Comparison of ENCODE assay signal across 20 cellular contexts in the genomic region with DNA sequence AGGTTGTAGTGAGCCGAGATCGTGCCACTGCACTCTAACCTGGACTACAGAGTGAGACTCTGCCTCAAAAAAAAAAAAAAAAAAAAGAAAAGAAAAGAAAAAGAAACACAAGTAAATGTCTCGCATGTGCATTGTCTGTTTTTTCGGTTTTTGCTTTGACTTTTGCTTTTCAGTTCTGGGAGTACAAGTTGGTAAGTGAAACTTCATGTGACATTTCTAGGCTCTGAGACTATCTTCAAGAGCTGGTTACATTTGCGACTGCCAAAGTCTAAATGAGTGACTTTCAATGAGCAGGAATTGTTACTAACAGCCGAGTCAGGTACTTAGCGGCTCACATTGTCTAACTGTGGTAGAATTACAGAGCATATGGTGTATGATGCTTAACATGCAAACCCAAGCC.
A peak's percentile ranks its signal among the peaks of the same experiment; 100 is the strongest.
DNase-seq lines count a peak whose midpoint lies in the region; ATAC-seq and TF ChIP-seq lines count a peak whose summit lies in the region.
"Had no signal": no experiment of that assay in that cellular context is flagged by ENCODE, and none has a peak within 500 bp of the region (broad histone marks: within the 10 kb centered on the region; RNA-seq: fewer than 3 reads in every experiment).

No MANE protein-coding gene starts in this region.

- H3K4me1 ChIP-seq in ascending aorta (peaks cover 0 to 19% of the 10 kb centered on the region in 2 donors), trophoblast cell (ENCODE audit: control insufficient read depth in 1 of 2, insufficient read depth in 2 of 2, low read length in 2 of 2) (peaks cover 6 to 7% of the 10 kb centered on the region in 2 experiments)
- H3K4me1 ChIP-seq: A549, prostate gland had no signal

- no peak overlapping the region for H4K91ac ChIP-seq in trophoblast cell (ENCODE audit: low read depth, low read length)

- no peak overlapping the region for H2AFZ ChIP-seq in trophoblast cell (ENCODE audit: insufficient read depth, low read length, poor library complexity)

- no peak overlapping the region for H4K12ac ChIP-seq in trophoblast cell (ENCODE audit: low read depth, low read length)

- intact Hi-C loops in ascending aorta (cut with DNase I) (loop anchor here (2.0 to 5.0 kb wide), 4 partner anchors 38 to 114 kb away; a partner anchor contains a TSS), left cardiac atrium (cut with DNase I) (loop anchor here in 1 of 2 donors (5.0 to 10.0 kb wide), 2 partner anchors 104 to 108 kb away; a partner anchor contains a TSS)

- H3K9me3 ChIP-seq in AG04450 (ENCODE audit: control insufficient read depth, insufficient read depth, low read length) (no peaks in the 10 kb centered on the region), ascending aorta (no peaks in the 10 kb centered on the region), trophoblast cell (ENCODE audit: insufficient read depth, low read depth, low read length) (no peaks in the 10 kb centered on the region)
- H3K9me3 ChIP-seq: A549, Caco-2, prostate gland had no signal

- WGBS in trophoblast cell (ENCODE audit: extremely low coverage, insufficient coverage, insufficient read length): no CpG with 5 or more reads among the region's 7 CpGs

- TF ChIP-seq CTCF in AG04450 (IDR thresholded peaks at IDR 0.05; ENCODE audit: low read depth, low read length): no peak
- TF ChIP-seq CTCF in ascending aorta (IDR thresholded peaks at IDR 0.05): no peak

- no peak overlapping the region for H2AK5ac ChIP-seq in trophoblast cell (ENCODE audit: low read length)

- no peak overlapping the region for H3K4me2 ChIP-seq in trophoblast cell (ENCODE audit: low read length)
- H3K4me2 ChIP-seq: A549 had no signal

- ATAC-seq in left cardiac atrium (peak; percentile 2 to 3), GM19467 (IDR thresholded peaks at IDR 0.05; ENCODE audit: unreplicated experiment) (no peak), HG03025 (IDR thresholded peaks at IDR 0.05; ENCODE audit: low FRiP score, unreplicated experiment) (no peak)
- ATAC-seq: A549, K562 had no signal

- H3K27me3 ChIP-seq in AG04450 (ENCODE audit: control insufficient read depth, insufficient read depth, low read length): no peaks in the 10 kb centered on the region
- no peaks in the 10 kb centered on the region for H3K27me3 ChIP-seq in ascending aorta
- no peaks in the 10 kb centered on the region for H3K27me3 ChIP-seq in trophoblast cell (ENCODE audit: insufficient read depth, low read length)

- no peak overlapping the region for H3K14ac ChIP-seq in trophoblast cell (ENCODE audit: low read length)

- no peaks in the 10 kb centered on the region for H3K79me2 ChIP-seq in trophoblast cell (ENCODE audit: control insufficient read depth, insufficient read depth, low read length, poor library complexity)

- POLR2A ChIA-PET in AG04450 (lab: Yijun Ruan, JAX): no interaction called here

- H4K8ac ChIP-seq in trophoblast cell (ENCODE audit: low read depth, low read length): no peak overlapping the region

- H3K4me3 ChIP-seq in AG04450 (ENCODE audit: low read depth, low read length) (no peak overlapping the region), ascending aorta (peak overlapping the region in 1 of 2 donors; percentile 59), trophoblast cell (ENCODE audit: low read depth, low read length) (no peak overlapping the region)
- H3K4me3 ChIP-seq: A549, K562 had no signal

- no peak overlapping the region for H3K9ac ChIP-seq in trophoblast cell (ENCODE audit: low read length)

- H2BK120ac ChIP-seq in trophoblast cell (ENCODE audit: insufficient read depth, low read length, poor library complexity): no peak overlapping the region

- H3K23ac ChIP-seq in trophoblast cell (ENCODE audit: low read length): no peak overlapping the region

- H3K4ac ChIP-seq in trophoblast cell (ENCODE audit: low read depth, low read length): no peak overlapping the region

- peak overlapping the region; percentile 12 for H2BK12ac ChIP-seq in trophoblast cell (ENCODE audit: low read length)

- no peak overlapping the region for H3K18ac ChIP-seq in trophoblast cell (ENCODE audit: low read length)

- H3K36me3 ChIP-seq in ascending aorta (no peaks in the 10 kb centered on the region), trophoblast cell (ENCODE audit: control insufficient read depth in 1 of 2, insufficient read depth in 2 of 2, low read length in 2 of 2) (no peaks in the 10 kb centered on the region)
- H3K36me3 ChIP-seq: prostate gland had no signal

- H3K79me1 ChIP-seq in trophoblast cell (ENCODE audit: low read length): no peaks in the 10 kb centered on the region

- H3K27ac ChIP-seq in AG04450 (ENCODE audit: low read depth, low read length) (peak overlapping the region; percentile 93), ascending aorta (peak overlapping the region; percentile 75 to 79), trophoblast cell (ENCODE audit: low read depth, low read length) (no peak overlapping the region)
- H3K27ac ChIP-seq: A549, VCaP had no signal

- DNase-seq in AG04450 (ENCODE audit: low read depth, low spot score): no peak
- DNase-seq in ascending aorta (ENCODE audit: low spot score in 2 of 2): no peak
- no peak for DNase-seq in left cardiac atrium
- DNase-seq in trophoblast cell: no peak
- no peak for DNase-seq in NCI-H1105 (lab: John Stamatoyannopoulos, UW)
- DNase-seq in stimulated activated CD4-positive, alpha-beta T cell treated with anti-CD3 and anti-CD28 coated beads, Interleukin-2, amount 100 ng/mL, for 48 hours: no peak
- DNase-seq: activated gamma-delta T cell treated with Interleukin-2 at 50 U/mL for 16 hours; central memory CD4-positive, alpha-beta T cell; NCI-H1436 treated with DMSO at 0.1 percent for 48 hours; NCI-H446 treated with DMSO at 0.1 percent for 48 hours; OCI-M1; stimulated activated CD4-positive, alpha-beta T cell treated with anti-CD3 and anti-CD28 coated beads, Interleukin-2, amount 100 ng/mL, for 24 hours; SW 1271 had no signal

- CTCF ChIA-PET in AG04450 (lab: Charles Lee): interaction anchor here (0.7 to 0.9 kb wide), 2 partner anchors 13 to 361 kb away, joined by 3 read pairs; no protein-coding TSS in a partner anchor

- no peak overlapping the region for H2BK5ac ChIP-seq in trophoblast cell (ENCODE audit: low read depth, low read length, poor library complexity)

Comparison
In these comparisons a context has a peak if more than half of its experiments do, and no peak if none do; other contexts are left out.
1. ATAC-seq: peak in left cardiac atrium (2 of 2); none in GM19467 (single experiment) and HG03025 (single experiment).